ENCODE assay signal across 8 cellular contexts in genomic region chr11:19242184-19242932, GRCh38. TPM values are rescaled to one million over a fixed set of nuclear protein-coding genes. Genes with fewer than 3 reads are reported as not detected.
A peak's percentile ranks its signal among the peaks of the same experiment; 100 is the strongest.
DNase-seq lines count a peak whose midpoint lies in the region; ATAC-seq, FAIRE-seq and TF ChIP-seq lines count a peak whose summit lies in the region.

No MANE protein-coding gene starts in this region.

- CTCF ChIA-PET in HepG2 (lab: Yijun Ruan, JAX; ENCODE audit: low intra/inter-chr PET ratio, low total read pairs) = no interaction called here

- no peak overlapping the region for H3K27ac ChIP-seq in HepG2 (ENCODE audit: extremely low read length, insufficient read depth, low read length)

- POLR2A ChIA-PET in HepG2 (lab: Yijun Ruan, JAX) = no interaction called here

- TF ChIP-seq RAD21 in HepG2 (CRISPR knock-in tag; IDR thresholded peaks at IDR 0.05) = no peak

- H2AFZ ChIP-seq in HepG2 (ENCODE audit: low read length) = no peak overlapping the region

- TF ChIP-seq POLR2A in HepG2 (IDR thresholded peaks at IDR 0.05; ENCODE audit: insufficient read depth in 1 of 2, low read depth in 2 of 2, low read length in 2 of 2) = no peak

- H3K27me3 ChIP-seq in HepG2 (ENCODE audit: control insufficient read depth in 1 of 2, insufficient read depth in 2 of 2, low read length in 2 of 2) = no peaks in the 10 kb centered on the region; a peak in 1 of 5 replicates

- FAIRE-seq in HepG2 (lab: Jason Lieb, UNC) = no peak

- H3K9ac ChIP-seq in HepG2 (ENCODE audit: insufficient read depth, low read depth, low read length) = 0 out of 2 replicates have a peak overlapping the region, but pooled peaks have one; percentile 15

- DNase-seq in stimulated activated CD4-positive, alpha-beta T cell treated with anti-CD3 and anti-CD28 coated beads, Interleukin-12 subunit alpha, Interleukin-12 subunit beta, amount 100 ng/mL, for 4 hours = peak; percentile 8
- DNase-seq in stimulated activated CD4-positive, alpha-beta T cell treated with anti-CD3 and anti-CD28 coated beads, Interleukin-2, amount 100 ng/mL, for 48 hours = no peak
- DNase-seq in astrocyte of the cerebellum (ENCODE audit: low read depth) = no peak
- DNase-seq in HepG2 (ENCODE audit: low spot score) = no peak
- no peak for DNase-seq in middle frontal gyrus (ENCODE audit: extremely low spot score, low spot score)
- DNase-seq in omental fat pad (ENCODE audit: low spot score) = no peak

- ATAC-seq in HepG2 (no peak), omental fat pad (ENCODE audit: low FRiP score) (no peak), HG02571 (IDR thresholded peaks at IDR 0.05; ENCODE audit: unreplicated experiment) (no peak), HG02852 (IDR thresholded peaks at IDR 0.05; ENCODE audit: unreplicated experiment) (no peak)

- peaks cover 0 to 2% of the 10 kb centered on the region in 2 experiments; a peak in 1 of 5 replicates for H3K36me3 ChIP-seq in HepG2 (replicated peaks in 1 of 2; ENCODE audit: control insufficient read depth in 1 of 2, insufficient read depth in 2 of 2, low read length in 2 of 2)

- no peak for TF ChIP-seq EP300 in HepG2 (IDR thresholded peaks at IDR 0.05; ENCODE audit: low read depth in 2 of 2, low read length in 2 of 2)
- no peak for TF ChIP-seq EP300 in HepG2 (CRISPR knock-in tag; IDR thresholded peaks at IDR 0.05; ENCODE audit: borderline replicate concordance)

- peaks cover 48% of the 10 kb centered on the region for H3K4me1 ChIP-seq in HepG2 (ENCODE audit: insufficient read depth, low read length)

- H3K4me3 ChIP-seq in astrocyte of the cerebellum (ENCODE audit: low read depth, low read length) (peak overlapping the region; percentile 59), HepG2 (replicated peaks in 1 of 3; ENCODE audit: insufficient read depth in 1 of 3, low read depth in 2 of 3, low read length in 3 of 3) (peak overlapping the region in 2 of 3 experiments; percentile 72 to 78; a peak in 3 of 6 replicates)

- peaks cover 9% of the 10 kb centered on the region for H3K79me2 ChIP-seq in HepG2 (ENCODE audit: insufficient read depth, low read length)

- no peaks in the 10 kb centered on the region for H4K20me1 ChIP-seq in HepG2 (ENCODE audit: insufficient read depth, low read length)

- WGBS in HepG2 (ENCODE audit: low lambda C conversion rate) = 94% methylated on average over 55 of the region's 55 CpGs

- no peaks in the 10 kb centered on the region for H3K9me3 ChIP-seq in HepG2 (ENCODE audit: low read length)

- H3K4me2 ChIP-seq in HepG2 (ENCODE audit: low read depth, low read length) = peak overlapping the region; percentile 73

- TF ChIP-seq CTCF in astrocyte of the cerebellum (IDR thresholded peaks at IDR 0.05; ENCODE audit: low read depth, low read length, missing control alignments) (no peak), HepG2 (CRISPR knock-in tag; IDR thresholded peaks at IDR 0.05) (no peak), omental fat pad (IDR thresholded peaks at IDR 0.05) (no peak)

- intact Hi-C loops in HepG2 (cut with micrococcal nuclease; ENCODE audit: unreplicated experiment) = no loop called here

- TSS peak; percentile 45 for BruUV-seq in HepG2 (replicated peaks; lab: Mats Ljungman, UMichigan)

- in situ Hi-C loops in astrocyte of the cerebellum (cut with HindIII; ENCODE audit: low sequenced_read_pairs) (no loop called here), HepG2 (cut with HindIII; ENCODE audit: extremely low pct_ligation_motif_present, low pct_unique_long_range_greater_than_20kb) (no loop called here)

TF ChIP-seq in HepG2, 621 proteins besides CTCF, POLR2A, EP300 and RAD21 (continues in another document):
- TF ChIP-seq TEAD2 (CRISPR knock-in tag; IDR thresholded peaks at IDR 0.05) = no peak
- TF ChIP-seq BRF2 (CRISPR knock-in tag; IDR thresholded peaks at IDR 0.05) = no peak
- no peak for TF ChIP-seq ZNF30 (CRISPR knock-in tag; IDR thresholded peaks at IDR 0.05)

RNA-seq across cellular contexts. Expression of gene E2F8, which starts 1.6 kb away (rescaled TPM):
- total RNA-seq in HepG2 (2016; rRNA removed; fragmentation: Illumina TruSeq; extraction: Trizol) (8.9 and 9.4 TPM in 2 replicates), omental fat pad (under 1 TPM in 1 of 4 donors, not detected in 3; 0.60 TPM)
- total RNA-seq in HepG2 (2016; cell fraction: cytosol; rRNA removed; fragmentation: Illumina TruSeq; extraction: Trizol; ENCODE audit: low read depth) = 1.0 and 1.2 TPM in 2 replicates
- total RNA-seq in HepG2 (2016; cell fraction: insoluble cytoplasmic fraction; rRNA removed; fragmentation: Illumina TruSeq; extraction: Trizol) = 7.9 and 9.1 TPM in 2 replicates
- 3.8 and 4.5 TPM in 2 replicates for total RNA-seq in HepG2 (2016; cell fraction: membrane; rRNA removed; fragmentation: Illumina TruSeq; extraction: Trizol)
- total RNA-seq in HepG2 (2016; cell fraction: nucleus; rRNA removed; fragmentation: Illumina TruSeq; extraction: Trizol) = 15.0 and 16.1 TPM in 2 replicates
- 1.9 and 3.3 TPM in 2 replicates for polyA plus RNA-seq in HepG2 (2011; rRNA removed)
- 1.3 and 1.4 TPM in 2 replicates for polyA plus RNA-seq in HepG2 (2011; cell fraction: cytosol; rRNA removed)
- 4.7 and 5.3 TPM in 2 replicates for polyA plus RNA-seq in HepG2 (2011; cell fraction: nucleus; rRNA removed)
- 1.4 and 2.7 TPM in 2 replicates for polyA plus RNA-seq in HepG2 (2012)
- 0.82 and 0.87 TPM in 2 replicates for polyA plus RNA-seq in HepG2 (2016; cell fraction: cytosol; fragmentation: Illumina TruSeq; extraction: Trizol; ENCODE audit: low read depth)
- 12.0 and 12.3 TPM in 2 replicates for polyA plus RNA-seq in HepG2 (2016; cell fraction: insoluble cytoplasmic fraction; fragmentation: Illumina TruSeq; extraction: Trizol; ENCODE audit: low read depth)
- 1.9 and 2.2 TPM in 2 replicates for polyA plus RNA-seq in HepG2 (2016; cell fraction: membrane; fragmentation: Illumina TruSeq; extraction: Trizol; ENCODE audit: low read depth)
- 16.9 and 18.0 TPM in 2 replicates for polyA plus RNA-seq in HepG2 (2016; cell fraction: nucleus; fragmentation: Illumina TruSeq; extraction: Trizol; ENCODE audit: insufficient read depth, low read depth)
- 3.0 and 4.3 TPM in 2 replicates for polyA minus RNA-seq in HepG2 (2011; rRNA and poly(A)+ RNA removed; ENCODE audit: low replicate concordance)
- 1.2 and 1.7 TPM in 2 replicates for polyA minus RNA-seq in HepG2 (2011; cell fraction: cytosol; rRNA and poly(A)+ RNA removed)
- polyA minus RNA-seq in HepG2 (2011; cell fraction: nucleus; rRNA and poly(A)+ RNA removed) = 18.0 and 25.4 TPM in 2 replicates

RNA-seq across cellular contexts. Expression of gene CSRP3, which starts 40.6 kb away (rescaled TPM):
- total RNA-seq in HepG2 (2016; rRNA removed; fragmentation: Illumina TruSeq; extraction: Trizol) = not detected in 2 replicates
- not detected in 2 replicates for total RNA-seq in HepG2 (2016; cell fraction: cytosol; rRNA removed; fragmentation: Illumina TruSeq; extraction: Trizol; ENCODE audit: low read depth)
- not detected in 2 replicates for total RNA-seq in HepG2 (2016; cell fraction: insoluble cytoplasmic fraction; rRNA removed; fragmentation: Illumina TruSeq; extraction: Trizol)
- not detected in 2 replicates for total RNA-seq in HepG2 (2016; cell fraction: membrane; rRNA removed; fragmentation: Illumina TruSeq; extraction: Trizol)
- not detected in 2 replicates for total RNA-seq in HepG2 (2016; cell fraction: nucleus; rRNA removed; fragmentation: Illumina TruSeq; extraction: Trizol)
- not detected in 2 replicates for polyA plus RNA-seq in HepG2 (2011; rRNA removed)
- not detected in 2 replicates for polyA plus RNA-seq in HepG2 (2011; cell fraction: cytosol; rRNA removed)
- not detected in 2 replicates for polyA plus RNA-seq in HepG2 (2011; cell fraction: nucleus; rRNA removed)
- polyA plus RNA-seq in HepG2 (2012) = not detected in 2 replicates
- not detected in 2 replicates for polyA plus RNA-seq in HepG2 (2016; cell fraction: cytosol; fragmentation: Illumina TruSeq; extraction: Trizol; ENCODE audit: low read depth)
- not detected in 2 replicates for polyA plus RNA-seq in HepG2 (2016; cell fraction: insoluble cytoplasmic fraction; fragmentation: Illumina TruSeq; extraction: Trizol; ENCODE audit: low read depth)
- not detected in 2 replicates for polyA plus RNA-seq in HepG2 (2016; cell fraction: membrane; fragmentation: Illumina TruSeq; extraction: Trizol; ENCODE audit: low read depth)
- not detected in 2 replicates for polyA plus RNA-seq in HepG2 (2016; cell fraction: nucleus; fragmentation: Illumina TruSeq; extraction: Trizol; ENCODE audit: insufficient read depth, low read depth)
- not detected in 2 replicates for polyA minus RNA-seq in HepG2 (2011; rRNA and poly(A)+ RNA removed; ENCODE audit: low replicate concordance)
- polyA minus RNA-seq in HepG2 (2011; cell fraction: cytosol; rRNA and poly(A)+ RNA removed) = not detected in 2 replicates
- polyA minus RNA-seq in HepG2 (2011; cell fraction: nucleus; rRNA and poly(A)+ RNA removed) = not detected in 2 replicates
- total RNA-seq in omental fat pad = not detected
